Comparison of ENCODE assay signal across 1 cellular context in genomic region chr17:8630802-8631553, GRCh38.
TF ChIP-seq lines count a peak whose summit lies in the region.

No MANE protein-coding gene starts in this region.

TF ChIP-seq in HEK293, 187 proteins besides CTCF, POLR2A, EP300 and RAD21 (continued from another document and continues in another):
- TF ChIP-seq, protein P1, sequence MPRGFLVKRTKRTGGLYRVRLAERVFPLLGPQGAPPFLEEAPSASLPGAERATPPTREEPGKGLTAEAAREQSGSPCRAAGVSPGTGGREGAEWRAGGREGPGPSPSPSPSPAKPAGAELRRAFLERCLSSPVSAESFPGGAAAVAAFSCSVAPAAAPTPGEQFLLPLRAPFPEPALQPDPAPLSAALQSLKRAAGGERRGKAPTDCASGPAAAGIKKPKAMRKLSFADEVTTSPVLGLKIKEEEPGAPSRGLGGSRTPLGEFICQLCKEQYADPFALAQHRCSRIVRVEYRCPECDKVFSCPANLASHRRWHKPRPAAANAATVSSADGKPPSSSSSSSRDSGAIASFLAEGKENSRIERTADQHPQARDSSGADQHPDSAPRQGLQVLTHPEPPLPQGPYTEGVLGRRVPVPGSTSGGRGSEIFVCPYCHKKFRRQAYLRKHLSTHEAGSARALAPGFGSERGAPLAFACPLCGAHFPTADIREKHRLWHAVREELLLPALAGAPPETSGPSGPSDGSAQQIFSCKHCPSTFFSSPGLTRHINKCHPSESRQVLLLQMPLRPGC (tag by site-specific recombination; IDR thresholded peaks at IDR 0.05), result peak; percentile 76
- TF ChIP-seq ZNF133 (tag by site-specific recombination; IDR thresholded peaks at IDR 0.05) (no peak), ZNF521 (tag by site-specific recombination; IDR thresholded peaks at IDR 0.05) (no peak), ZNF211 (tag by site-specific recombination; IDR thresholded peaks at IDR 0.05; ENCODE audit: low read depth) (no peak), ZNF654 (tag by site-specific recombination; IDR thresholded peaks at IDR 0.05; ENCODE audit: low read depth) (no peak), KLF10 (tag by site-specific recombination; IDR thresholded peaks at IDR 0.05) (peak; percentile 100), ZSCAN30 (tag by site-specific recombination; IDR thresholded peaks at IDR 0.05) (peak; percentile 97), ZNF184 (tag by site-specific recombination; IDR thresholded peaks at IDR 0.05) (0 out of 2 replicates have a peak, but pooled peaks have one; percentile 16), ZNF792 (tag by site-specific recombination; IDR thresholded peaks at IDR 0.05) (no peak), OSR2 (tag by site-specific recombination; IDR thresholded peaks at IDR 0.05) (peak; percentile 53; the same call in 1 of the 2 replicates), ZNF518A (tag by site-specific recombination; conservative IDR thresholded peaks at IDR 0.05; ENCODE audit: low read depth) (no peak), EGR2 (tag by site-specific recombination; IDR thresholded peaks at IDR 0.05; ENCODE audit: low read depth) (peak; percentile 87), ZNF350 (tag by site-specific recombination; IDR thresholded peaks at IDR 0.05) (peak; percentile 21; the same call in 1 of the 2 replicates), SP7 (tag by site-specific recombination; IDR thresholded peaks at IDR 0.05) (peak; percentile 60), ZFHX2 (tag by site-specific recombination; conservative IDR thresholded peaks at IDR 0.05) (peak; percentile 88), ZBTB48 (tag by site-specific recombination; IDR thresholded peaks at IDR 0.05) (no peak; the same call in 1 of the 2 replicates), ZNF324 (tag by site-specific recombination; IDR thresholded peaks at IDR 0.05) (peak; percentile 76), ZNF561 (tag by site-specific recombination; IDR thresholded peaks at IDR 0.05; ENCODE audit: borderline replicate concordance) (peak; percentile 96), ZBTB21 (tag by site-specific recombination; IDR thresholded peaks at IDR 0.05) (no peak), ZNF707 (tag by site-specific recombination; IDR thresholded peaks at IDR 0.05) (no peak), ZNF391 (tag by site-specific recombination; IDR thresholded peaks at IDR 0.05; ENCODE audit: borderline replicate concordance, low read depth) (0 out of 2 replicates have a peak, but pooled peaks have one; percentile 68), ZNF148 (tag by site-specific recombination; IDR thresholded peaks at IDR 0.05; ENCODE audit: borderline replicate concordance) (no peak; the same call in 1 of the 2 replicates), ZNF404 (tag by site-specific recombination; IDR thresholded peaks at IDR 0.05) (no peak), MZF1 (tag by site-specific recombination; IDR thresholded peaks at IDR 0.05; ENCODE audit: borderline replicate concordance) (no peak), ZBTB8A (tag by site-specific recombination; IDR thresholded peaks at IDR 0.05) (no peak; the same call in 1 of the 2 replicates), ZNF169 (tag by site-specific recombination; IDR thresholded peaks at IDR 0.05) (no peak), ZNF701 (tag by site-specific recombination; IDR thresholded peaks at IDR 0.05) (no peak), SP3 (tag by site-specific recombination; IDR thresholded peaks at IDR 0.05) (peak; percentile 92), ZSCAN16 (tag by site-specific recombination; IDR thresholded peaks at IDR 0.05) (0 out of 2 replicates have a peak, but pooled peaks have one; percentile 36), ZBTB1 (tag by site-specific recombination; IDR thresholded peaks at IDR 0.05) (peak; percentile 89), GLIS2 (tag by site-specific recombination; IDR thresholded peaks at IDR 0.05) (peak; percentile 97), ZNF501 (tag by site-specific recombination; IDR thresholded peaks at IDR 0.05) (peak; percentile 80; the same call in 1 of the 2 replicates), ZNF571 (tag by site-specific recombination; IDR thresholded peaks at IDR 0.05) (no peak), ZNF221 (tag by site-specific recombination; IDR thresholded peaks at IDR 0.05; ENCODE audit: borderline replicate concordance) (no peak), OVOL3 (tag by site-specific recombination; IDR thresholded peaks at IDR 0.05) (no peak), KLF1 (tag by site-specific recombination; IDR thresholded peaks at IDR 0.05) (peak; percentile 79), ZNF214 (tag by site-specific recombination; IDR thresholded peaks at IDR 0.05; ENCODE audit: borderline replicate concordance) (no peak), GLI4 (tag by site-specific recombination; IDR thresholded peaks at IDR 0.05) (no peak)
- TF ChIP-seq, protein P2, sequence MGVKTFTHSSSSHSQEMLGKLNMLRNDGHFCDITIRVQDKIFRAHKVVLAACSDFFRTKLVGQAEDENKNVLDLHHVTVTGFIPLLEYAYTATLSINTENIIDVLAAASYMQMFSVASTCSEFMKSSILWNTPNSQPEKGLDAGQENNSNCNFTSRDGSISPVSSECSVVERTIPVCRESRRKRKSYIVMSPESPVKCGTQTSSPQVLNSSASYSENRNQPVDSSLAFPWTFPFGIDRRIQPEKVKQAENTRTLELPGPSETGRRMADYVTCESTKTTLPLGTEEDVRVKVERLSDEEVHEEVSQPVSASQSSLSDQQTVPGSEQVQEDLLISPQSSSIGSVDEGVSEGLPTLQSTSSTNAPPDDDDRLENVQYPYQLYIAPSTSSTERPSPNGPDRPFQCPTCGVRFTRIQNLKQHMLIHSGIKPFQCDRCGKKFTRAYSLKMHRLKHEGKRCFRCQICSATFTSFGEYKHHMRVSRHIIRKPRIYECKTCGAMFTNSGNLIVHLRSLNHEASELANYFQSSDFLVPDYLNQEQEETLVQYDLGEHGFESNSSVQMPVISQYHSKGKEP (tag by site-specific recombination; IDR thresholded peaks at IDR 0.05), result peak; percentile 78
- TF ChIP-seq, protein P3, sequence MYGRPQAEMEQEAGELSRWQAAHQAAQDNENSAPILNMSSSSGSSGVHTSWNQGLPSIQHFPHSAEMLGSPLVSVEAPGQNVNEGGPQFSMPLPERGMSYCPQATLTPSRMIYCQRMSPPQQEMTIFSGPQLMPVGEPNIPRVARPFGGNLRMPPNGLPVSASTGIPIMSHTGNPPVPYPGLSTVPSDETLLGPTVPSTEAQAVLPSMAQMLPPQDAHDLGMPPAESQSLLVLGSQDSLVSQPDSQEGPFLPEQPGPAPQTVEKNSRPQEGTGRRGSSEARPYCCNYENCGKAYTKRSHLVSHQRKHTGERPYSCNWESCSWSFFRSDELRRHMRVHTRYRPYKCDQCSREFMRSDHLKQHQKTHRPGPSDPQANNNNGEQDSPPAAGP (tag by site-specific recombination; IDR thresholded peaks at IDR 0.05), result peak; percentile 89
- TF ChIP-seq, protein P4, sequence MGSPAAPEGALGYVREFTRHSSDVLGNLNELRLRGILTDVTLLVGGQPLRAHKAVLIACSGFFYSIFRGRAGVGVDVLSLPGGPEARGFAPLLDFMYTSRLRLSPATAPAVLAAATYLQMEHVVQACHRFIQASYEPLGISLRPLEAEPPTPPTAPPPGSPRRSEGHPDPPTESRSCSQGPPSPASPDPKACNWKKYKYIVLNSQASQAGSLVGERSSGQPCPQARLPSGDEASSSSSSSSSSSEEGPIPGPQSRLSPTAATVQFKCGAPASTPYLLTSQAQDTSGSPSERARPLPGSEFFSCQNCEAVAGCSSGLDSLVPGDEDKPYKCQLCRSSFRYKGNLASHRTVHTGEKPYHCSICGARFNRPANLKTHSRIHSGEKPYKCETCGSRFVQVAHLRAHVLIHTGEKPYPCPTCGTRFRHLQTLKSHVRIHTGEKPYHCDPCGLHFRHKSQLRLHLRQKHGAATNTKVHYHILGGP (tag by site-specific recombination; IDR thresholded peaks at IDR 0.05), result no peak
- TF ChIP-seq, protein P5, sequence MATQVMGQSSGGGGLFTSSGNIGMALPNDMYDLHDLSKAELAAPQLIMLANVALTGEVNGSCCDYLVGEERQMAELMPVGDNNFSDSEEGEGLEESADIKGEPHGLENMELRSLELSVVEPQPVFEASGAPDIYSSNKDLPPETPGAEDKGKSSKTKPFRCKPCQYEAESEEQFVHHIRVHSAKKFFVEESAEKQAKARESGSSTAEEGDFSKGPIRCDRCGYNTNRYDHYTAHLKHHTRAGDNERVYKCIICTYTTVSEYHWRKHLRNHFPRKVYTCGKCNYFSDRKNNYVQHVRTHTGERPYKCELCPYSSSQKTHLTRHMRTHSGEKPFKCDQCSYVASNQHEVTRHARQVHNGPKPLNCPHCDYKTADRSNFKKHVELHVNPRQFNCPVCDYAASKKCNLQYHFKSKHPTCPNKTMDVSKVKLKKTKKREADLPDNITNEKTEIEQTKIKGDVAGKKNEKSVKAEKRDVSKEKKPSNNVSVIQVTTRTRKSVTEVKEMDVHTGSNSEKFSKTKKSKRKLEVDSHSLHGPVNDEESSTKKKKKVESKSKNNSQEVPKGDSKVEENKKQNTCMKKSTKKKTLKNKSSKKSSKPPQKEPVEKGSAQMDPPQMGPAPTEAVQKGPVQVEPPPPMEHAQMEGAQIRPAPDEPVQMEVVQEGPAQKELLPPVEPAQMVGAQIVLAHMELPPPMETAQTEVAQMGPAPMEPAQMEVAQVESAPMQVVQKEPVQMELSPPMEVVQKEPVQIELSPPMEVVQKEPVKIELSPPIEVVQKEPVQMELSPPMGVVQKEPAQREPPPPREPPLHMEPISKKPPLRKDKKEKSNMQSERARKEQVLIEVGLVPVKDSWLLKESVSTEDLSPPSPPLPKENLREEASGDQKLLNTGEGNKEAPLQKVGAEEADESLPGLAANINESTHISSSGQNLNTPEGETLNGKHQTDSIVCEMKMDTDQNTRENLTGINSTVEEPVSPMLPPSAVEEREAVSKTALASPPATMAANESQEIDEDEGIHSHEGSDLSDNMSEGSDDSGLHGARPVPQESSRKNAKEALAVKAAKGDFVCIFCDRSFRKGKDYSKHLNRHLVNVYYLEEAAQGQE (tag by site-specific recombination; IDR thresholded peaks at IDR 0.05), result no peak
